In genomic region chr7:151243411-151244155, GRCh38 we compare ENCODE assay signal across 1 cellular context.
TF ChIP-seq lines count a peak whose summit lies in the region.

No MANE protein-coding gene starts in this region.

TF ChIP-seq in GM23338, 12 proteins besides CTCF, POLR2A, EP300 and RAD21 (continued from another document):
- no peak for TF ChIP-seq REST (IDR thresholded peaks at IDR 0.05; ENCODE audit: unreplicated experiment)
- TF ChIP-seq STAT1 (IDR thresholded peaks at IDR 0.05; ENCODE audit: unreplicated experiment) = no peak
- no peak for TF ChIP-seq EZH2 (IDR thresholded peaks at IDR 0.05; ENCODE audit: low read depth, unreplicated experiment)
- no peak for TF ChIP-seq ZNF331 (CRISPR knock-in tag; IDR thresholded peaks at IDR 0.05; ENCODE audit: low read depth)
TF ChIP-seq in GM23338: peak in this region for 0.
